ENCODE assay signal across 8 cellular contexts in the genomic region with DNA sequence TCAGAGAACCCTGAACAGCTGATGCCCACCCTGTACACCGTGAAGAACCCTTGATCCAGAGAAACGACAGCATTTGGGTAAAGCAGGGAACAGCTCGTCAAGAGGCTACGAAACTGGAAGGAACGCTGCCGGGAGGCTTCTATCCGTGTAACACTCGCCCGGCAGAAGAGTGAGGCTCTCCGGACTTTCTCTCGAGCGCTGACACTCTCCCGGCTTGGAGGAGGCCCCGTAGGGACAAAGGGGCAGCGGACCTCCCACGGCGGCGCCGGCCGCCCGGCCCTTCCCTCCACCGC. TPM values are rescaled to one million over a fixed set of nuclear protein-coding genes. Genes with fewer than 3 reads are reported as not detected.
DNase-seq lines count a peak whose midpoint lies in the region; ATAC-seq and TF ChIP-seq lines count a peak whose summit lies in the region.

No MANE protein-coding gene starts in this region.

- H3K4me3 Mint-ChIP-seq in GM23338, result peak overlapping the region; percentile 86

- no peaks in the 10 kb centered on the region for H3K27me3 ChIP-seq in GM23338 (ENCODE audit: insufficient read depth)
- H3K27me3 ChIP-seq in gastrocnemius medialis, result no peaks in the 10 kb centered on the region

- no peak for DNase-seq in GM23338 (ENCODE audit: low spot score)
- no peak for DNase-seq in RWPE1 (ENCODE audit: low spot score)
- no peak for DNase-seq in fibroblast of mammary gland (ENCODE audit: low read depth)
- DNase-seq in gastrocnemius medialis, result no peak
- DNase-seq in activated CD4-positive, CD25-positive, alpha-beta regulatory T cell (lab: John Stamatoyannopoulos, UW), result no peak
- no peak for DNase-seq in T-helper 9 cell

- peaks cover 43% of the 10 kb centered on the region for H3K4me1 Mint-ChIP-seq in GM23338

- ATAC-seq in GM23338 (no peak), gastrocnemius medialis (no peak), HG03354 (IDR thresholded peaks at IDR 0.05; ENCODE audit: poor library complexity, severe bottlenecking, unreplicated experiment) (no peak), HG02588 (IDR thresholded peaks at IDR 0.05; ENCODE audit: unreplicated experiment) (no peak)

- POLR2A ChIA-PET in RWPE1 (lab: Yijun Ruan, JAX; ENCODE audit: low non-redundant PET), result no interaction called here

- H3K79me2 ChIP-seq in GM23338 (replicated peaks; ENCODE audit: insufficient read depth), result peaks cover 26% of the 10 kb centered on the region

- CTCF ChIA-PET in RWPE1 (lab: Yijun Ruan, JAX), result no interaction called here

- no peaks in the 10 kb centered on the region for H3K9me3 Mint-ChIP-seq in GM23338

- TF ChIP-seq POLR2A in gastrocnemius medialis (IDR thresholded peaks at IDR 0.05), result no peak

- peaks cover 15% of the 10 kb centered on the region for H3K4me1 ChIP-seq in GM23338 (ENCODE audit: insufficient read depth)
- H3K4me1 ChIP-seq in gastrocnemius medialis, result peaks cover 53 to 55% of the 10 kb centered on the region in 2 donors

- intact Hi-C loops in gastrocnemius medialis (cut with DNase I; ENCODE audit: low total_unique reads), result loop anchor here (1.0 to 2.0 kb wide), 2 partner anchors 17 to 20 kb away; no protein-coding TSS in a partner anchor

- H3K27ac Mint-ChIP-seq in GM23338, result peak overlapping the region; percentile 82; the same call in 1 of the 2 replicates

- H3K9me3 ChIP-seq in gastrocnemius medialis, result no peaks in the 10 kb centered on the region

- H3K4me2 ChIP-seq in GM23338, result peak overlapping the region; percentile 99

- H3K4me3 ChIP-seq in GM23338, result peak overlapping the region; percentile 97
- peak overlapping the region; percentile 84 for H3K4me3 ChIP-seq in fibroblast of mammary gland (ENCODE audit: control insufficient read depth, low read depth, low read length)
- H3K4me3 ChIP-seq in gastrocnemius medialis, result peak overlapping the region; percentile 72 to 85 (median 79)

- H3K36me3 Mint-ChIP-seq in GM23338 (ENCODE audit: low read depth), result peaks cover 51% of the 10 kb centered on the region

- peaks cover 20% of the 10 kb centered on the region; the same call in 1 of the 2 replicates for H3F3A ChIP-seq in GM23338 (replicated peaks; ENCODE audit: low read depth)

- no peak overlapping the region for H2AFZ ChIP-seq in GM23338

- in situ Hi-C loops in gastrocnemius medialis (cut with MboI; ENCODE audit: low sequenced_read_pairs in 4 of 4), result no loop called here

- peaks cover 11% of the 10 kb centered on the region for H3K27me3 Mint-ChIP-seq in GM23338 (ENCODE audit: insufficient read depth, low read depth, poor library complexity)

- peaks cover 5% of the 10 kb centered on the region; the same call in 1 of the 2 replicates for H4K20me1 ChIP-seq in GM23338 (replicated peaks; ENCODE audit: insufficient read depth)

- no peaks in the 10 kb centered on the region for H3K9me2 ChIP-seq in GM23338 (ENCODE audit: insufficient read depth)

- H3K27ac ChIP-seq in GM23338 (ENCODE audit: low read depth), result peak overlapping the region; percentile 100
- peak overlapping the region; percentile 97 for H3K27ac ChIP-seq in RWPE1
- peak overlapping the region; percentile 93 to 96 (median 95) for H3K27ac ChIP-seq in gastrocnemius medialis

- no peak for TF ChIP-seq CTCF in GM23338 (conservative IDR thresholded peaks at IDR 0.05; ENCODE audit: low read depth in 2 of 2)
- TF ChIP-seq CTCF in RWPE1 (conservative IDR thresholded peaks at IDR 0.05; ENCODE audit: low read depth), result no peak
- TF ChIP-seq CTCF in fibroblast of mammary gland (conservative IDR thresholded peaks at IDR 0.05; ENCODE audit: control insufficient read depth, insufficient read depth, low read depth, low read length), result no peak
- no peak for TF ChIP-seq CTCF in gastrocnemius medialis (IDR thresholded peaks at IDR 0.05 in 4 of 5, conservative IDR thresholded peaks at IDR 0.05 in 1 of 5)

- peaks cover 8% of the 10 kb centered on the region for H3K36me3 ChIP-seq in GM23338 (ENCODE audit: insufficient read depth)
- H3K36me3 ChIP-seq in gastrocnemius medialis, result peaks cover 0 to 28% of the 10 kb centered on the region in 2 donors

TF ChIP-seq in GM23338, 12 proteins besides CTCF, POLR2A, EP300 and RAD21 (continues in another document):
- TF ChIP-seq, protein P1, sequence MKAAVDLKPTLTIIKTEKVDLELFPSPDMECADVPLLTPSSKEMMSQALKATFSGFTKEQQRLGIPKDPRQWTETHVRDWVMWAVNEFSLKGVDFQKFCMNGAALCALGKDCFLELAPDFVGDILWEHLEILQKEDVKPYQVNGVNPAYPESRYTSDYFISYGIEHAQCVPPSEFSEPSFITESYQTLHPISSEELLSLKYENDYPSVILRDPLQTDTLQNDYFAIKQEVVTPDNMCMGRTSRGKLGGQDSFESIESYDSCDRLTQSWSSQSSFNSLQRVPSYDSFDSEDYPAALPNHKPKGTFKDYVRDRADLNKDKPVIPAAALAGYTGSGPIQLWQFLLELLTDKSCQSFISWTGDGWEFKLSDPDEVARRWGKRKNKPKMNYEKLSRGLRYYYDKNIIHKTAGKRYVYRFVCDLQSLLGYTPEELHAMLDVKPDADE (IDR thresholded peaks at IDR 0.05), result no peak
- TF ChIP-seq, protein P2, sequence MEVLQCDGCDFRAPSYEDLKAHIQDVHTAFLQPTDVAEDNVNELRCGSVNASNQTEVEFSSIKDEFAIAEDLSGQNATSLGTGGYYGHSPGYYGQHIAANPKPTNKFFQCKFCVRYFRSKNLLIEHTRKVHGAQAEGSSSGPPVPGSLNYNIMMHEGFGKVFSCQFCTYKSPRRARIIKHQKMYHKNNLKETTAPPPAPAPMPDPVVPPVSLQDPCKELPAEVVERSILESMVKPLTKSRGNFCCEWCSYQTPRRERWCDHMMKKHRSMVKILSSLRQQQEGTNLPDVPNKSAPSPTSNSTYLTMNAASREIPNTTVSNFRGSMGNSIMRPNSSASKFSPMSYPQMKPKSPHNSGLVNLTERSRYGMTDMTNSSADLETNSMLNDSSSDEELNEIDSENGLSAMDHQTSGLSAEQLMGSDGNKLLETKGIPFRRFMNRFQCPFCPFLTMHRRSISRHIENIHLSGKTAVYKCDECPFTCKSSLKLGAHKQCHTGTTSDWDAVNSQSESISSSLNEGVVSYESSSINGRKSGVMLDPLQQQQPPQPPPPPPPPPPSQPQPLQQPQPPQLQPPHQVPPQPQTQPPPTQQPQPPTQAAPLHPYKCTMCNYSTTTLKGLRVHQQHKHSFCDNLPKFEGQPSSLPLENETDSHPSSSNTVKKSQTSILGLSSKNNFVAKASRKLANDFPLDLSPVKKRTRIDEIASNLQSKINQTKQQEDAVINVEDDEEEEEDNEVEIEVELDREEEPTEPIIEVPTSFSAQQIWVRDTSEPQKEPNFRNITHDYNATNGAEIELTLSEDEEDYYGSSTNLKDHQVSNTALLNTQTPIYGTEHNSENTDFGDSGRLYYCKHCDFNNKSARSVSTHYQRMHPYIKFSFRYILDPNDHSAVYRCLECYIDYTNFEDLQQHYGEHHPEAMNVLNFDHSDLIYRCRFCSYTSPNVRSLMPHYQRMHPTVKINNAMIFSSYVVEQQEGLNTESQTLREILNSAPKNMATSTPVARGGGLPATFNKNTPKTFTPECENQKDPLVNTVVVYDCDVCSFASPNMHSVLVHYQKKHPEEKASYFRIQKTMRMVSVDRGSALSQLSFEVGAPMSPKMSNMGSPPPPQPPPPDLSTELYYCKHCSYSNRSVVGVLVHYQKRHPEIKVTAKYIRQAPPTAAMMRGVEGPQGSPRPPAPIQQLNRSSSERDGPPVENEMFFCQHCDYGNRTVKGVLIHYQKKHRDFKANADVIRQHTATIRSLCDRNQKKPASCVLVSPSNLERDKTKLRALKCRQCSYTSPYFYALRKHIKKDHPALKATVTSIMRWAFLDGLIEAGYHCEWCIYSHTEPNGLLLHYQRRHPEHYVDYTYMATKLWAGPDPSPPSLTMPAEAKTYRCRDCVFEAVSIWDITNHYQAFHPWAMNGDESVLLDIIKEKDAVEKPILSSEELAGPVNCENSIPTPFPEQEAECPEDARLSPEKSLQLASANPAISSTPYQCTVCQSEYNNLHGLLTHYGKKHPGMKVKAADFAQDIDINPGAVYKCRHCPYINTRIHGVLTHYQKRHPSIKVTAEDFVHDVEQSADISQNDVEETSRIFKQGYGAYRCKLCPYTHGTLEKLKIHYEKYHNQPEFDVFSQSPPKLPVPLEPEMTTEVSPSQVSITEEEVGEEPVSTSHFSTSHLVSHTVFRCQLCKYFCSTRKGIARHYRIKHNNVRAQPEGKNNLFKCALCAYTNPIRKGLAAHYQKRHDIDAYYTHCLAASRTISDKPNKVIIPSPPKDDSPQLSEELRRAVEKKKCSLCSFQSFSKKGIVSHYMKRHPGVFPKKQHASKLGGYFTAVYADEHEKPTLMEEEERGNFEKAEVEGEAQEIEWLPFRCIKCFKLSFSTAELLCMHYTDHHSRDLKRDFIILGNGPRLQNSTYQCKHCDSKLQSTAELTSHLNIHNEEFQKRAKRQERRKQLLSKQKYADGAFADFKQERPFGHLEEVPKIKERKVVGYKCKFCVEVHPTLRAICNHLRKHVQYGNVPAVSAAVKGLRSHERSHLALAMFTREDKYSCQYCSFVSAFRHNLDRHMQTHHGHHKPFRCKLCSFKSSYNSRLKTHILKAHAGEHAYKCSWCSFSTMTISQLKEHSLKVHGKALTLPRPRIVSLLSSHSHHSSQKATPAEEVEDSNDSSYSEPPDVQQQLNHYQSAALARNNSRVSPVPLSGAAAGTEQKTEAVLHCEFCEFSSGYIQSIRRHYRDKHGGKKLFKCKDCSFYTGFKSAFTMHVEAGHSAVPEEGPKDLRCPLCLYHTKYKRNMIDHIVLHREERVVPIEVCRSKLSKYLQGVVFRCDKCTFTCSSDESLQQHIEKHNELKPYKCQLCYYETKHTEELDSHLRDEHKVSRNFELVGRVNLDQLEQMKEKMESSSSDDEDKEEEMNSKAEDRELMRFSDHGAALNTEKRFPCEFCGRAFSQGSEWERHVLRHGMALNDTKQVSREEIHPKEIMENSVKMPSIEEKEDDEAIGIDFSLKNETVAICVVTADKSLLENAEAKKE (CRISPR knock-in tag; IDR thresholded peaks at IDR 0.05), result no peak

RNA-seq across cellular contexts. Expression of a gene that starts 1.7 kb away (rescaled TPM):
- 74.3 and 77.8 TPM in 2 replicates for total RNA-seq in GM23338 (2014; rRNA removed; shearing (Covaris generic))
- polyA plus RNA-seq in GM23338 (2016; fragmentation: Nextera tagmentation; extraction: Ambion mirVana), result 28.9 and 30.0 TPM in 2 replicates
- 10 to 100 TPM; 47.0 to 69.8 (median 65.4) TPM for total RNA-seq in gastrocnemius medialis

RNA-seq across cellular contexts. Expression of a gene that starts 7.2 kb away (rescaled TPM):
- total RNA-seq in GM23338 (2014; rRNA removed; shearing (Covaris generic)), result 32.2 and 41.6 TPM in 2 replicates
- 71.0 and 81.5 TPM in 2 replicates for polyA plus RNA-seq in GM23338 (2016; fragmentation: Nextera tagmentation; extraction: Ambion mirVana)
- 10 to 100 TPM; 38.5 to 72.7 (median 51.5) TPM for total RNA-seq in gastrocnemius medialis

RNA-seq across cellular contexts. Expression of a gene that starts 17.4 kb away (rescaled TPM):
- total RNA-seq in GM23338 (2014; rRNA removed; shearing (Covaris generic)), result 2.8 and 5.0 TPM in 2 replicates
- polyA plus RNA-seq in GM23338 (2016; fragmentation: Nextera tagmentation; extraction: Ambion mirVana), result 1.7 and 2.1 TPM in 2 replicates
- 10 to 100 TPM in 2 of 4 donors, 1 to 10 TPM in 2; 3.6 to 14.6 (median 9.1) TPM for total RNA-seq in gastrocnemius medialis

RNA-seq across cellular contexts. Expression of a gene that starts 19.8 kb away (rescaled TPM):
- total RNA-seq in GM23338 (2014; rRNA removed; shearing (Covaris generic)), result 12.8 and 15.7 TPM in 2 replicates
- 9.6 TPM in 2 replicates for polyA plus RNA-seq in GM23338 (2016; fragmentation: Nextera tagmentation; extraction: Ambion mirVana)
- 10 to 100 TPM; 13.3 to 22.5 (median 18.0) TPM for total RNA-seq in gastrocnemius medialis

RNA-seq across cellular contexts. Expression of a gene that starts 21.6 kb away (rescaled TPM):
- 2.5 and 7.1 TPM in 2 replicates for total RNA-seq in GM23338 (2014; rRNA removed; shearing (Covaris generic))
- 2.4 and 3.7 TPM in 2 replicates for polyA plus RNA-seq in GM23338 (2016; fragmentation: Nextera tagmentation; extraction: Ambion mirVana)
- total RNA-seq in gastrocnemius medialis, result 1 to 10 TPM in 3 of 4 donors, not detected in 1; 1.1 to 2.3 (median 1.2) TPM
